Comparison of ENCODE assay signal across 6 cellular contexts in genomic region chr3:103089758-103090157, GRCh38.
"Had no signal": no experiment of that assay in that cellular context is flagged by ENCODE, and none has a peak within 500 bp of the region (broad histone marks: within the 10 kb centered on the region; RNA-seq: fewer than 3 reads in every experiment).

No MANE protein-coding gene starts in this region.

- H3K4me3 ChIP-seq: GM12878 had no signal

- ATAC-seq: GM12878 had no signal

- FAIRE-seq: G401.6, GM12878, GM12891, GM19239 had no signal

- DNase-seq: GDM1, GF-D8 had no signal
